In genomic region chr3:74217467-74217866, GRCh38 we compare ENCODE assay signal across 2 cellular contexts.
A peak's percentile ranks its signal among the peaks of the same experiment; 100 is the strongest.
TF ChIP-seq lines count a peak whose summit lies in the region.

No MANE protein-coding gene starts in this region.

TF ChIP-seq in HepG2, 621 proteins besides CTCF, POLR2A, EP300 and RAD21 (continued from another document):
- TF ChIP-seq ZNF18 (CRISPR knock-in tag; IDR thresholded peaks at IDR 0.05; ENCODE audit: insufficient replicate concordance) (no peak), TMF1 (CRISPR knock-in tag; IDR thresholded peaks at IDR 0.05; ENCODE audit: low read depth) (no peak), CBX1 (IDR thresholded peaks at IDR 0.05; ENCODE audit: low read depth) (no peak), MAFF (IDR thresholded peaks at IDR 0.05; ENCODE audit: low read depth, low read length) (peak; percentile 86), ZNF263 (CRISPR knock-in tag; IDR thresholded peaks at IDR 0.05) (no peak), MAFK (conservative IDR thresholded peaks at IDR 0.05 in 1 of 2, IDR thresholded peaks at IDR 0.05 in 1 of 2; ENCODE audit: low read length in 2 of 2) (peak; percentile 86 to 92), ZBTB7A (CRISPR knock-in tag; IDR thresholded peaks at IDR 0.05) (no peak)

TF ChIP-seq in K562, 482 proteins besides CTCF, POLR2A, EP300 and RAD21 (continued from another document):
- TF ChIP-seq HOMEZ (CRISPR knock-in tag; IDR thresholded peaks at IDR 0.05) = no peak
- no peak for TF ChIP-seq MTA1 (IDR thresholded peaks at IDR 0.05; ENCODE audit: borderline replicate concordance)
- TF ChIP-seq ZNF224 (CRISPR knock-in tag; IDR thresholded peaks at IDR 0.05) = no peak
- no peak for TF ChIP-seq FOXA3 (CRISPR knock-in tag; conservative IDR thresholded peaks at IDR 0.05 in 1 of 2, IDR thresholded peaks at IDR 0.05 in 1 of 2)
- TF ChIP-seq SNAPC5 (CRISPR knock-in tag; IDR thresholded peaks at IDR 0.05) = no peak
